Comparison of ENCODE assay signal across 8 cellular contexts in genomic region chr19:17719730-17720486, GRCh38. TPM values are rescaled to one million over a fixed set of nuclear protein-coding genes. Genes with fewer than 3 reads are reported as not detected.
DNase-seq lines count a peak whose midpoint lies in the region; ATAC-seq and TF ChIP-seq lines count a peak whose summit lies in the region.

No MANE protein-coding gene starts in this region.

- H3K9ac ChIP-seq in Loucy (ENCODE audit: low read depth, low read length, poor library complexity, severe bottlenecking), result peak overlapping the region; percentile 84

- H3K4me3 Mint-ChIP-seq in activated T-helper 1 cell treated with anti-CD3 and anti-CD28 coated beads, Interleukin-12 subunit alpha, Interleukin-12 subunit beta, Interleukin-2, Interleukin-4 antibody, amounts not matched to agents 30 ng/mL and 10 ng/mL and 1 ng/mL, durations not matched to agents 14 hours and 24 hours and 36 hours, result peak overlapping the region; percentile 91
- H3K4me3 Mint-ChIP-seq in glutamatergic neuron (ENCODE audit: unreplicated experiment), result peak overlapping the region; percentile 99

- H3K27me3 ChIP-seq in left ventricle myocardium inferior (ENCODE audit: low read depth), result no peaks in the 10 kb centered on the region
- H3K27me3 ChIP-seq in Loucy (ENCODE audit: insufficient read depth, low read length, poor library complexity, severe bottlenecking), result no peaks in the 10 kb centered on the region

- DNase-seq in left ventricle myocardium inferior (no peak), Right ventricle myocardium inferior (ENCODE audit: missing footprints) (no peak), glutamatergic neuron (peak; percentile 36), skeletal muscle cell (ENCODE audit: low read depth) (no peak), Kasumi-1 (lab: John Stamatoyannopoulos, UW) (no peak)
- DNase-seq in activated T-helper 1 cell treated with anti-CD3 and anti-CD28 coated beads, Interleukin-12 subunit alpha, Interleukin-12 subunit beta, Interleukin-2, Interleukin-4 antibody, amounts not matched to agents 30 ng/mL and 10 ng/mL and 1 ng/mL, durations not matched to agents 14 hours and 24 hours and 36 hours (ENCODE audit: low spot score), result peak; percentile 14

- H3K79me2 ChIP-seq in Loucy (ENCODE audit: insufficient read depth, low read length), result peaks cover 55% of the 10 kb centered on the region

- peaks cover 24% of the 10 kb centered on the region for H4K20me1 ChIP-seq in Loucy (ENCODE audit: insufficient read depth, low read length, poor library complexity, severe bottlenecking)

- peaks cover 12% of the 10 kb centered on the region for H3K36me3 Mint-ChIP-seq in activated T-helper 1 cell treated with anti-CD3 and anti-CD28 coated beads, Interleukin-12 subunit alpha, Interleukin-12 subunit beta, Interleukin-2, Interleukin-4 antibody, amounts not matched to agents 30 ng/mL and 10 ng/mL and 1 ng/mL, durations not matched to agents 14 hours and 24 hours and 36 hours (ENCODE audit: low read depth)
- H3K36me3 Mint-ChIP-seq in glutamatergic neuron (ENCODE audit: unreplicated experiment), result no peaks in the 10 kb centered on the region

- H3K36me3 ChIP-seq in left ventricle myocardium inferior, result peaks cover 18% of the 10 kb centered on the region
- peaks cover 14% of the 10 kb centered on the region; the same call in 1 of the 2 replicates for H3K36me3 ChIP-seq in Loucy (ENCODE audit: insufficient read depth, low read length)

- H3K27ac Mint-ChIP-seq in activated T-helper 1 cell treated with anti-CD3 and anti-CD28 coated beads, Interleukin-12 subunit alpha, Interleukin-12 subunit beta, Interleukin-2, Interleukin-4 antibody, amounts not matched to agents 30 ng/mL and 10 ng/mL and 1 ng/mL, durations not matched to agents 14 hours and 24 hours and 36 hours, result peak overlapping the region; percentile 61
- peak overlapping the region; percentile 94 for H3K27ac Mint-ChIP-seq in glutamatergic neuron (ENCODE audit: unreplicated experiment)

- H3K4me2 ChIP-seq in Loucy (ENCODE audit: low read depth, low read length, poor library complexity, severe bottlenecking), result peak overlapping the region; percentile 87

- no peaks in the 10 kb centered on the region for H3K9me3 ChIP-seq in left ventricle myocardium inferior (replicated peaks)
- no peaks in the 10 kb centered on the region for H3K9me3 ChIP-seq in Loucy (ENCODE audit: insufficient read depth, low read depth, low read length)

- no peaks in the 10 kb centered on the region for H3K9me2 ChIP-seq in Loucy (replicated peaks; ENCODE audit: low read depth, low read length)

- H3K4me1 Mint-ChIP-seq in activated T-helper 1 cell treated with anti-CD3 and anti-CD28 coated beads, Interleukin-12 subunit alpha, Interleukin-12 subunit beta, Interleukin-2, Interleukin-4 antibody, amounts not matched to agents 30 ng/mL and 10 ng/mL and 1 ng/mL, durations not matched to agents 14 hours and 24 hours and 36 hours (ENCODE audit: low read depth), result peaks cover 43% of the 10 kb centered on the region
- peaks cover 18% of the 10 kb centered on the region for H3K4me1 Mint-ChIP-seq in glutamatergic neuron (ENCODE audit: low read depth, unreplicated experiment)

- intact Hi-C loops in left ventricle myocardium inferior (cut with micrococcal nuclease) (no loop called here), Right ventricle myocardium inferior (cut with DNase I) (loop anchor here (10.0 kb wide), 1 partner anchor 135 kb away; the partner anchor contains the start of gene RPL18A)
- intact Hi-C loops in activated T-helper 1 cell treated with anti-CD3 and anti-CD28 coated beads, Interleukin-12 subunit alpha, Interleukin-12 subunit beta, Interleukin-2, Interleukin-4 antibody, amounts not matched to agents 30 ng/mL and 10 ng/mL and 1 ng/mL, durations not matched to agents 14 hours and 24 hours and 36 hours (cut with micrococcal nuclease), result loop anchor here (1.0 to 2.0 kb wide), 4 partner anchors 27 to 139 kb away; partner anchors contain the start of genes FCHO1 and RPL18A

- no peak overlapping the region for H2AFZ ChIP-seq in Loucy (ENCODE audit: low read length)

- ATAC-seq in Right ventricle myocardium inferior (no peak), HG03469 (IDR thresholded peaks at IDR 0.05; ENCODE audit: unreplicated experiment) (no peak)

- no peaks in the 10 kb centered on the region for H3K9me3 Mint-ChIP-seq in activated T-helper 1 cell treated with anti-CD3 and anti-CD28 coated beads, Interleukin-12 subunit alpha, Interleukin-12 subunit beta, Interleukin-2, Interleukin-4 antibody, amounts not matched to agents 30 ng/mL and 10 ng/mL and 1 ng/mL, durations not matched to agents 14 hours and 24 hours and 36 hours
- H3K9me3 Mint-ChIP-seq in glutamatergic neuron (ENCODE audit: unreplicated experiment), result peaks cover 3% of the 10 kb centered on the region

- H3F3A ChIP-seq in Loucy (ENCODE audit: low read depth), result no peaks in the 10 kb centered on the region

- peaks cover 63% of the 10 kb centered on the region for H3K4me1 ChIP-seq in left ventricle myocardium inferior
- peaks cover 30% of the 10 kb centered on the region for H3K4me1 ChIP-seq in Loucy (ENCODE audit: insufficient read depth, low read length, poor library complexity, severe bottlenecking)

- no peak for TF ChIP-seq CTCF in left ventricle myocardium inferior (IDR thresholded peaks at IDR 0.05; ENCODE audit: borderline replicate concordance)
- TF ChIP-seq CTCF in Loucy (conservative IDR thresholded peaks at IDR 0.05; ENCODE audit: low read length), result no peak
- TF ChIP-seq CTCF in glutamatergic neuron (IDR thresholded peaks at IDR 0.05; ENCODE audit: partially characterized antibody, unreplicated experiment), result no peak

- peak overlapping the region; percentile 67 for H3K27ac ChIP-seq in left ventricle myocardium inferior (replicated peaks)

- H3K4me3 ChIP-seq in left ventricle myocardium inferior, result peak overlapping the region; percentile 96
- peak overlapping the region; percentile 90 for H3K4me3 ChIP-seq in Loucy (ENCODE audit: low read length, poor library complexity, severe bottlenecking)
- peak overlapping the region; percentile 95 for H3K4me3 ChIP-seq in skeletal muscle cell (ENCODE audit: low read depth, low read length)

- peaks cover 2% of the 10 kb centered on the region for H3K27me3 Mint-ChIP-seq in activated T-helper 1 cell treated with anti-CD3 and anti-CD28 coated beads, Interleukin-12 subunit alpha, Interleukin-12 subunit beta, Interleukin-2, Interleukin-4 antibody, amounts not matched to agents 30 ng/mL and 10 ng/mL and 1 ng/mL, durations not matched to agents 14 hours and 24 hours and 36 hours (ENCODE audit: insufficient read depth)
- H3K27me3 Mint-ChIP-seq in glutamatergic neuron (ENCODE audit: unreplicated experiment), result peaks cover 15% of the 10 kb centered on the region

RNA-seq across cellular contexts. Expression of gene MAP1S, which starts 0.6 kb away (rescaled TPM):
- 21.4 TPM for total RNA-seq in left ventricle myocardium inferior
- 26.0 TPM for total RNA-seq in Right ventricle myocardium inferior
- total RNA-seq in activated T-helper 1 cell treated with anti-CD3 and anti-CD28 coated beads, Interleukin-12 subunit alpha, Interleukin-12 subunit beta, Interleukin-2, Interleukin-4 antibody, amounts not matched to agents 30 ng/mL and 10 ng/mL and 1 ng/mL, durations not matched to agents 14 hours and 24 hours and 36 hours, result 81.7 and 83.7 TPM in 2 replicates
- total RNA-seq in glutamatergic neuron (ENCODE audit: unreplicated experiment), result 111 TPM

RNA-seq across cellular contexts. Expression of gene FCHO1, which starts 31.4 kb away (rescaled TPM):
- 0.71 TPM for total RNA-seq in left ventricle myocardium inferior
- total RNA-seq in Right ventricle myocardium inferior, result 0.24 TPM
- 88.6 and 93.6 TPM in 2 replicates for total RNA-seq in activated T-helper 1 cell treated with anti-CD3 and anti-CD28 coated beads, Interleukin-12 subunit alpha, Interleukin-12 subunit beta, Interleukin-2, Interleukin-4 antibody, amounts not matched to agents 30 ng/mL and 10 ng/mL and 1 ng/mL, durations not matched to agents 14 hours and 24 hours and 36 hours
- 45.2 TPM for total RNA-seq in glutamatergic neuron (ENCODE audit: unreplicated experiment)

RNA-seq across cellular contexts. Expression of gene UNC13A, which starts 31.8 kb away (rescaled TPM):
- total RNA-seq in left ventricle myocardium inferior (0.05 TPM), Right ventricle myocardium inferior (0.03 TPM), glutamatergic neuron (ENCODE audit: unreplicated experiment) (79.7 TPM)
- 0.02 TPM in 1 of 2 replicates, not detected in the other for total RNA-seq in activated T-helper 1 cell treated with anti-CD3 and anti-CD28 coated beads, Interleukin-12 subunit alpha, Interleukin-12 subunit beta, Interleukin-2, Interleukin-4 antibody, amounts not matched to agents 30 ng/mL and 10 ng/mL and 1 ng/mL, durations not matched to agents 14 hours and 24 hours and 36 hours

Comparison
In these comparisons a context has a peak if more than half of its experiments do, and no peak if none do; other contexts are left out.
1. DNase-seq: peak in activated T-helper 1 cell treated with anti-CD3 and anti-CD28 coated beads, Interleukin-12 subunit alpha, Interleukin-12 subunit beta, Interleukin-2, Interleukin-4 antibody, amounts not matched to agents 30 ng/mL and 10 ng/mL and 1 ng/mL, durations not matched to agents 14 hours and 24 hours and 36 hours (single experiment) and glutamatergic neuron (single experiment); none in left ventricle myocardium inferior (single experiment), Right ventricle myocardium inferior (single experiment), skeletal muscle cell (single experiment) and Kasumi-1 (0 of 2).
2. RNA of gene FCHO1, which starts 31.4 kb away (total RNA-seq): 88.6 to 93.6 TPM in activated T-helper 1 cell treated with anti-CD3 and anti-CD28 coated beads, Interleukin-12 subunit alpha, Interleukin-12 subunit beta, Interleukin-2, Interleukin-4 antibody, amounts not matched to agents 30 ng/mL and 10 ng/mL and 1 ng/mL, durations not matched to agents 14 hours and 24 hours and 36 hours and 45.2 TPM in glutamatergic neuron (single experiment); 0.71 TPM in left ventricle myocardium inferior (single experiment) and 0.24 TPM in Right ventricle myocardium inferior (single experiment); every median in the first group is over 10 times any median in the second.
3. RNA of gene UNC13A, which starts 31.8 kb away (total RNA-seq): 79.7 TPM in glutamatergic neuron (single experiment); 0.05 TPM in left ventricle myocardium inferior (single experiment), 0.03 TPM in Right ventricle myocardium inferior (single experiment) and 0.02 TPM in activated T-helper 1 cell treated with anti-CD3 and anti-CD28 coated beads, Interleukin-12 subunit alpha, Interleukin-12 subunit beta, Interleukin-2, Interleukin-4 antibody, amounts not matched to agents 30 ng/mL and 10 ng/mL and 1 ng/mL, durations not matched to agents 14 hours and 24 hours and 36 hours; every median in the first group is over 10 times any median in the second.
4. Peak in every context shown above with its lines, with median percentiles within 50 percentile points of each other: H3K4me3 ChIP-seq.